8 cellular contexts compared by ENCODE assay signal in the genomic region with DNA sequence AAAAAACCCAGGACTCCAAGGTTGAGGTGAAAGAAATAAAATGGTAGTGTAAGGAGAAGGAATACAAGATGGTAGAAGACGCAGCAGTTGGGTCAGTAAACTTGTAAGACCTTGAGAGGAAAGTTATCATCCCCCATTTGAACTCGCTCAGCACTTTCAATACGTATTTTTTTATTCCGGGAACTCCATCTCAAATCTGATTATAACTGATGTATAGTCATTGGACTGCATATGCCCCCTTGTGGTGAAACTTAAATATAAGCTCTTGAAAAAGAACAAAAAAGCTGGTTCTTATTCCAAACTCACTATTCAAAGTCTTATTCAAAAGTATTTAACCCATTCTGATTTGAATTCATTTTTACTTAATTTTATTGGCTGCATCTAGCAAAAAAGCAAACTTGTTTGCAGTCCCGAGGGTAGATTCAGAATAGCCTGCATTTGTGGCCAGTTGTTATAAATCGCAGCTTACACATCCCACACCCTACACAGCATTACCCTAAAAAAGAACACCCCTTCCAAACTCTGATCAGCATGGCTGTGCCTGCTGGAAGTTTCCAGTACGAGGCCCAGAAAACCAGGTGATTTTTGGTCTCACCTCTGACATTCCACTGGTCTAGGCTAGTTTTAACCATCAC.
A peak's percentile ranks its signal among the peaks of the same experiment; 100 is the strongest.
DNase-seq lines count a peak whose midpoint lies in the region; ATAC-seq and TF ChIP-seq lines count a peak whose summit lies in the region.

No MANE protein-coding gene starts in this region.

- no peaks in the 10 kb centered on the region for H3K36me3 ChIP-seq in heart right ventricle

- no peak overlapping the region for H3K27ac Mint-ChIP-seq in activated CD8-positive, alpha-beta T cell treated with anti-CD3 and anti-CD28 coated beads, Interleukin-2, amount 10 ng/mL, durations not matched to agents 7 days and 5 days
- H3K27ac Mint-ChIP-seq in activated T-cell treated with anti-CD3 and anti-CD28 coated beads, Interleukin-2, amount 50 U/mL, for 24 hours: no peak overlapping the region

- CTCF ChIA-PET in activated CD8-positive, alpha-beta T cell treated with anti-CD3 and anti-CD28 coated beads, Interleukin-2, amount 10 ng/mL, durations not matched to agents 7 days and 5 days (lab: Charles Lee): interaction anchor here (0.6 to 5.5 kb wide), 56 partner anchors 10 to 774 kb away, joined by 3 to 99 read pairs (median 4); partner anchors contain the start of genes GPX8 and SNX18

- peaks cover 0 to 7% (median 0%) of the 10 kb centered on the region in 9 donors for H3K4me1 ChIP-seq in heart right ventricle

- peaks cover 22% of the 10 kb centered on the region for H3K4me1 Mint-ChIP-seq in activated T-cell treated with anti-CD3 and anti-CD28 coated beads, Interleukin-2, amount 50 U/mL, for 4 hours (ENCODE audit: low read depth)
- peaks cover 20% of the 10 kb centered on the region for H3K4me1 Mint-ChIP-seq in activated CD8-positive, alpha-beta T cell treated with anti-CD3 and anti-CD28 coated beads, Interleukin-2, amount 10 ng/mL, durations not matched to agents 7 days and 5 days (ENCODE audit: low read depth)
- H3K4me1 Mint-ChIP-seq in activated T-cell treated with anti-CD3 and anti-CD28 coated beads, Interleukin-2, amount 50 U/mL, for 24 hours (ENCODE audit: low read depth): peaks cover 35% of the 10 kb centered on the region

- peak overlapping the region; percentile 19 for H3K4me3 Mint-ChIP-seq in activated T-cell treated with anti-CD3 and anti-CD28 coated beads, Interleukin-2, amount 50 U/mL, for 4 hours
- H3K4me3 Mint-ChIP-seq in activated CD8-positive, alpha-beta T cell treated with anti-CD3 and anti-CD28 coated beads, Interleukin-2, amount 10 ng/mL, durations not matched to agents 7 days and 5 days: no peak overlapping the region
- no peak overlapping the region for H3K4me3 Mint-ChIP-seq in activated T-cell treated with anti-CD3 and anti-CD28 coated beads, Interleukin-2, amount 50 U/mL, for 24 hours

- WGBS in heart right ventricle, 2 donors: 23% methylated on average over 7 of the region's 7 CpGs

- intact Hi-C loops in heart right ventricle (cut with DNase I): loop anchor here in 9 of 10 donors (1.0 to 10.0 kb wide), 5 partner anchors 350 to 623 kb away; partner anchors contain the start of gene SNX18 (in 8 of the 9)

- no peaks in the 10 kb centered on the region for H3K9me3 ChIP-seq in heart right ventricle

- DNase-seq in activated T-cell treated with anti-CD3 and anti-CD28 coated beads, Interleukin-2, amount 50 U/mL, for 4 hours: no peak
- DNase-seq in activated T-cell treated with anti-CD3 and anti-CD28 coated beads, Interleukin-2, amount 50 U/mL, for 48 hours: no peak
- peak; percentile 64 for DNase-seq in NCI-H1694 (lab: John Stamatoyannopoulos, UW)
- no peak for DNase-seq in activated CD8-positive, alpha-beta T cell treated with anti-CD3 and anti-CD28 coated beads, Interleukin-2, amount 10 ng/mL, durations not matched to agents 7 days and 5 days
- DNase-seq in heart right ventricle: no peak
- peak; percentile 17 for DNase-seq in skeletal muscle cell (ENCODE audit: low read depth)
- no peak for DNase-seq in GOT3 (lab: John Stamatoyannopoulos, UW)
- DNase-seq in activated T-cell treated with anti-CD3 and anti-CD28 coated beads, Interleukin-2, amount 50 U/mL, for 24 hours: no peak

- H3K27me3 Mint-ChIP-seq in activated T-cell treated with anti-CD3 and anti-CD28 coated beads, Interleukin-2, amount 50 U/mL, for 4 hours (ENCODE audit: low read depth): peaks cover 23% of the 10 kb centered on the region
- peaks cover 41% of the 10 kb centered on the region for H3K27me3 Mint-ChIP-seq in activated CD8-positive, alpha-beta T cell treated with anti-CD3 and anti-CD28 coated beads, Interleukin-2, amount 10 ng/mL, durations not matched to agents 7 days and 5 days (ENCODE audit: low read depth)
- H3K27me3 Mint-ChIP-seq in activated T-cell treated with anti-CD3 and anti-CD28 coated beads, Interleukin-2, amount 50 U/mL, for 24 hours: peaks cover 68% of the 10 kb centered on the region

- H3K27ac ChIP-seq in heart right ventricle: no peak overlapping the region

- no peaks in the 10 kb centered on the region for H3K27me3 ChIP-seq in heart right ventricle

- ATAC-seq in activated T-cell treated with anti-CD3 and anti-CD28 coated beads, Interleukin-2, amount 50 U/mL, for 4 hours: no peak
- ATAC-seq in activated CD8-positive, alpha-beta T cell treated with anti-CD3 and anti-CD28 coated beads, Interleukin-2, amount 10 ng/mL, durations not matched to agents 7 days and 5 days: peak; percentile 49
- peak in 4 of 8 donors; percentile 31 to 55 (median 47) for ATAC-seq in heart right ventricle

- H3K9me3 Mint-ChIP-seq in activated T-cell treated with anti-CD3 and anti-CD28 coated beads, Interleukin-2, amount 50 U/mL, for 4 hours: no peaks in the 10 kb centered on the region
- no peaks in the 10 kb centered on the region for H3K9me3 Mint-ChIP-seq in activated CD8-positive, alpha-beta T cell treated with anti-CD3 and anti-CD28 coated beads, Interleukin-2, amount 10 ng/mL, durations not matched to agents 7 days and 5 days (ENCODE audit: insufficient read depth)
- H3K9me3 Mint-ChIP-seq in activated T-cell treated with anti-CD3 and anti-CD28 coated beads, Interleukin-2, amount 50 U/mL, for 24 hours: peaks cover 4% of the 10 kb centered on the region

- peak overlapping the region in 6 of 10 donors; percentile 13 to 31 (median 25) for H3K4me3 ChIP-seq in heart right ventricle
- H3K4me3 ChIP-seq in skeletal muscle cell (ENCODE audit: low read depth, low read length): no peak overlapping the region

- no peaks in the 10 kb centered on the region for H3K36me3 Mint-ChIP-seq in activated T-cell treated with anti-CD3 and anti-CD28 coated beads, Interleukin-2, amount 50 U/mL, for 4 hours (ENCODE audit: insufficient read depth)
- H3K36me3 Mint-ChIP-seq in activated CD8-positive, alpha-beta T cell treated with anti-CD3 and anti-CD28 coated beads, Interleukin-2, amount 10 ng/mL, durations not matched to agents 7 days and 5 days (ENCODE audit: low read depth): no peaks in the 10 kb centered on the region
- no peaks in the 10 kb centered on the region for H3K36me3 Mint-ChIP-seq in activated T-cell treated with anti-CD3 and anti-CD28 coated beads, Interleukin-2, amount 50 U/mL, for 24 hours (ENCODE audit: low read depth)

- TF ChIP-seq CTCF in heart right ventricle (IDR thresholded peaks at IDR 0.05): peak; percentile 56 to 82 (median 65)

- POLR2A ChIA-PET in activated CD8-positive, alpha-beta T cell treated with anti-CD3 and anti-CD28 coated beads, Interleukin-2, amount 10 ng/mL, durations not matched to agents 7 days and 5 days (lab: Charles Lee): interaction anchor here (1.2 to 1.9 kb wide), 2 partner anchors 350 to 351 kb away, joined by 5 read pairs; partner anchors contain the start of gene SNX18

Comparison
In these comparisons a context has a peak if more than half of its experiments do, and no peak if none do; other contexts are left out.
1. DNase-seq: peak in NCI-H1694 (single experiment) and skeletal muscle cell (single experiment); none in activated T-cell treated with anti-CD3 and anti-CD28 coated beads, Interleukin-2, amount 50 U/mL, for 4 hours (single experiment), activated T-cell treated with anti-CD3 and anti-CD28 coated beads, Interleukin-2, amount 50 U/mL, for 48 hours (0 of 2), activated CD8-positive, alpha-beta T cell treated with anti-CD3 and anti-CD28 coated beads, Interleukin-2, amount 10 ng/mL, durations not matched to agents 7 days and 5 days (single experiment), heart right ventricle (0 of 2), GOT3 (single experiment) and activated T-cell treated with anti-CD3 and anti-CD28 coated beads, Interleukin-2, amount 50 U/mL, for 24 hours (single experiment).